Comparison of ENCODE assay signal across 1 cellular context in the genomic region with DNA sequence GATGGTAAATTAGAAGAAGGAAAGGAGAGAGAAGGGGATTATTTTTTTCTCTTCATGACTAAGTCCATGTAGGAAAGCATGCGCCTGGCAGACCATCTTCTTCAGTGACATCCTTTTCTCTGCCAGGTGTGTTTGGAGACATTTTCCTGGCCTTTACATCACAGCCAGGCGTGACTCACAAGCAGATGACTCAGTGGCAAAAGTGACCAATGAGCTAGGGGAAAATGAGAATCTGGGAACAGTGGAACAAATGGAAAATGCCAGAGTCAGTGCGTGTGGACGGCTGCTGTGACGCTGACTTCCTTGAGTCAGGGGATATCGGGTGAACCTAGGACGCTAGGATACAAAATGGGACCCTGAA.
TF ChIP-seq lines count a peak whose summit lies in the region.

No MANE protein-coding gene starts in this region.

TF ChIP-seq in A549, 52 proteins besides CTCF, POLR2A, EP300 and RAD21 (continued from another document):
- no peak for TF ChIP-seq MYC (IDR thresholded peaks at IDR 0.05; ENCODE audit: borderline replicate concordance, low read length)
